15 cellular contexts compared by ENCODE assay signal in the genomic region with DNA sequence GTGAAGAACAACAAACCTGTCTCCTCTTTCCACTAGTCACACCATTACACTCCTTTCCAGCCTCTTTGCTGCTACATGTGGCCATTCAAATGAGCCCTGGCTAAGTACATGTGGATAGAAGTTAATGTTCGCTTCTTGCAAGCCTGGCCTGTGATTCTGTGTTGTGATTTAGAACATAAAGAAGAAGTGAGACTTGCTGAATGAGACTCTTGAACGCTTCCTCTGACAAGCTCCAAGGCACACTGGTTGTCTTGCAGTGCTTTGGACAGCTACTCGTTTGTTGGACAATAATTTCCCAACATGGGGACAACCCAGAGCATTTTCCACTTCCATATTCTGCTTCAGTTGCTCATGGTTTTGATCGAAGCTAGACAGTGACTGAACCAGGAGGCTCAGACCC. TPM values are rescaled to one million over a fixed set of nuclear protein-coding genes. Genes with fewer than 3 reads are reported as not detected.
DNase-seq lines count a peak whose midpoint lies in the region; ATAC-seq and TF ChIP-seq lines count a peak whose summit lies in the region.
"Had no signal": no experiment of that assay in that cellular context is flagged by ENCODE, and none has a peak within 500 bp of the region (broad histone marks: within the 10 kb centered on the region; RNA-seq: fewer than 3 reads in every experiment).

No MANE protein-coding gene starts in this region.

- no peak overlapping the region for H3K4me3 Mint-ChIP-seq in glutamatergic neuron (ENCODE audit: unreplicated experiment)
- H3K4me3 Mint-ChIP-seq: activated T-helper 1 cell treated with anti-CD3 and anti-CD28 coated beads, Interleukin-12 subunit alpha, Interleukin-12 subunit beta, Interleukin-2, Interleukin-4 antibody, amounts not matched to agents 30 ng/mL and 10 ng/mL and 1 ng/mL, durations not matched to agents 14 hours and 24 hours and 36 hours; CD4-positive, CD25-positive, alpha-beta regulatory T cell had no signal

- peak overlapping the region; percentile 87 for H3K27ac ChIP-seq in OCI-LY7 (ENCODE audit: low read depth, low read length, poor library complexity, severe bottlenecking)
- H3K27ac ChIP-seq: HL-60, PC-9 had no signal

- peak; percentile 91 for DNase-seq in OCI-LY7 (ENCODE audit: low spot score)
- no peak for DNase-seq in glutamatergic neuron
- no peak for DNase-seq in NCI-H524 treated with DMSO at 0.1 percent for 48 hours (lab: John Stamatoyannopoulos, UW)
- DNase-seq in NCI-H1048 (lab: John Stamatoyannopoulos, UW) = no peak
- DNase-seq in Right ventricle myocardium inferior (ENCODE audit: missing footprints) = no peak
- DNase-seq: CD4-positive, CD25-positive, alpha-beta regulatory T cell; NCI-H1436; nucleus accumbens; PC-9; stimulated activated CD4-positive, alpha-beta T cell treated with anti-CD3 and anti-CD28 coated beads, Interleukin-2, amount 100 ng/mL, for 24 hours had no signal

- H3K27ac Mint-ChIP-seq in glutamatergic neuron (ENCODE audit: unreplicated experiment) = no peak overlapping the region
- H3K27ac Mint-ChIP-seq: activated T-helper 1 cell treated with anti-CD3 and anti-CD28 coated beads, Interleukin-12 subunit alpha, Interleukin-12 subunit beta, Interleukin-2, Interleukin-4 antibody, amounts not matched to agents 30 ng/mL and 10 ng/mL and 1 ng/mL, durations not matched to agents 14 hours and 24 hours and 36 hours; CD4-positive, CD25-positive, alpha-beta regulatory T cell had no signal

- TF ChIP-seq CTCF in OCI-LY7 (conservative IDR thresholded peaks at IDR 0.05; ENCODE audit: low read length) (no peak), glutamatergic neuron (IDR thresholded peaks at IDR 0.05; ENCODE audit: partially characterized antibody, unreplicated experiment) (no peak)

- CTCF ChIA-PET in OCI-LY7 (lab: Charles Lee; ENCODE audit: unreplicated experiment) = interaction anchor here (0.7 kb wide), 1 partner anchor 87 kb away, joined by 6 read pairs; no protein-coding TSS in a partner anchor

- no peaks in the 10 kb centered on the region for H3K36me3 Mint-ChIP-seq in glutamatergic neuron (ENCODE audit: unreplicated experiment)
- H3K36me3 Mint-ChIP-seq: CD4-positive, CD25-positive, alpha-beta regulatory T cell had no signal

- H3K4me3 ChIP-seq in OCI-LY7 (ENCODE audit: low read depth, low read length, poor library complexity, severe bottlenecking) = peak overlapping the region; percentile 21
- H3K4me3 ChIP-seq: PC-9 had no signal

- H3K9me2 ChIP-seq in OCI-LY7 (ENCODE audit: insufficient read depth, low read length) = no peaks in the 10 kb centered on the region

- ATAC-seq in GM18498 (IDR thresholded peaks at IDR 0.05; ENCODE audit: unreplicated experiment) (peak; percentile 63), GM19468 (IDR thresholded peaks at IDR 0.05; ENCODE audit: extremely low read depth, unreplicated experiment) (peak; percentile 20), HG03025 (IDR thresholded peaks at IDR 0.05; ENCODE audit: low FRiP score, unreplicated experiment) (peak; percentile 53), Right ventricle myocardium inferior (no peak)

- H3K4me1 ChIP-seq in OCI-LY7 (ENCODE audit: insufficient read depth, low read length, poor library complexity, severe bottlenecking) = peaks cover 100% of the 10 kb centered on the region

- no TSS peak for BruUV-seq in OCI-LY7 (replicated peaks; lab: Mats Ljungman, UMichigan)

- H4K20me1 ChIP-seq in OCI-LY7 (ENCODE audit: insufficient read depth, low read length) = no peaks in the 10 kb centered on the region

- no peaks in the 10 kb centered on the region for H3K4me1 Mint-ChIP-seq in glutamatergic neuron (ENCODE audit: low read depth, unreplicated experiment)
- H3K4me1 Mint-ChIP-seq: CD4-positive, CD25-positive, alpha-beta regulatory T cell had no signal

- no peaks in the 10 kb centered on the region for H3K36me3 ChIP-seq in OCI-LY7 (ENCODE audit: insufficient read depth, low read length)

- intact Hi-C loops in OCI-LY7 (cut with micrococcal nuclease; ENCODE audit: unreplicated experiment) (loop anchor here (2.0 to 10.0 kb wide), 3 partner anchors 58 to 1230 kb away; a partner anchor contains a TSS), Right ventricle myocardium inferior (cut with DNase I) (no loop called here)

- H3K27me3 Mint-ChIP-seq in glutamatergic neuron (ENCODE audit: unreplicated experiment) = no peaks in the 10 kb centered on the region

- peak overlapping the region; percentile 58 for H3K4me2 ChIP-seq in OCI-LY7 (ENCODE audit: low read length)
- H3K4me2 ChIP-seq: PC-9 had no signal

- no peaks in the 10 kb centered on the region for H3K79me2 ChIP-seq in OCI-LY7 (ENCODE audit: insufficient read depth, low read depth, low read length)

- POLR2A ChIA-PET in OCI-LY7 (lab: Charles Lee) = interaction anchor here (0.7 to 1.7 kb wide), 4 partner anchors 19 to 56 kb away, joined by 3 read pairs; no protein-coding TSS in a partner anchor

- peak overlapping the region; percentile 92 for H2AFZ ChIP-seq in OCI-LY7 (ENCODE audit: low read length)
- H2AFZ ChIP-seq: PC-9 had no signal

- no peaks in the 10 kb centered on the region for H3K9me3 ChIP-seq in OCI-LY7 (ENCODE audit: low read length)

- H3K9me3 Mint-ChIP-seq in glutamatergic neuron (ENCODE audit: unreplicated experiment) = no peaks in the 10 kb centered on the region
- H3K9me3 Mint-ChIP-seq: activated T-helper 1 cell treated with anti-CD3 and anti-CD28 coated beads, Interleukin-12 subunit alpha, Interleukin-12 subunit beta, Interleukin-2, Interleukin-4 antibody, amounts not matched to agents 30 ng/mL and 10 ng/mL and 1 ng/mL, durations not matched to agents 14 hours and 24 hours and 36 hours had no signal

RNA-seq across cellular contexts. Expression of a gene that starts 57.3 kb away (rescaled TPM):
- total RNA-seq in OCI-LY7 (2014; rRNA removed; shearing (Covaris generic)) = 57.4 and 60.7 TPM in 2 replicates
- total RNA-seq in OCI-LY7 (2022) = 27.1 and 40.2 TPM in 2 replicates
- 0.54 TPM for total RNA-seq in glutamatergic neuron (ENCODE audit: unreplicated experiment)
- total RNA-seq in Right ventricle myocardium inferior = 0.65 TPM

Comparison
In these comparisons a context has a peak if more than half of its experiments do, and no peak if none do; other contexts are left out.
1. RNA of a gene that starts 57.3 kb away (total RNA-seq): 27.1 to 60.7 TPM in OCI-LY7; 0.65 TPM in Right ventricle myocardium inferior (single experiment) and 0.54 TPM in glutamatergic neuron (single experiment); every median in the first group is over 10 times any median in the second.